ENCODE assay signal across 1 cellular context in the genomic region with DNA sequence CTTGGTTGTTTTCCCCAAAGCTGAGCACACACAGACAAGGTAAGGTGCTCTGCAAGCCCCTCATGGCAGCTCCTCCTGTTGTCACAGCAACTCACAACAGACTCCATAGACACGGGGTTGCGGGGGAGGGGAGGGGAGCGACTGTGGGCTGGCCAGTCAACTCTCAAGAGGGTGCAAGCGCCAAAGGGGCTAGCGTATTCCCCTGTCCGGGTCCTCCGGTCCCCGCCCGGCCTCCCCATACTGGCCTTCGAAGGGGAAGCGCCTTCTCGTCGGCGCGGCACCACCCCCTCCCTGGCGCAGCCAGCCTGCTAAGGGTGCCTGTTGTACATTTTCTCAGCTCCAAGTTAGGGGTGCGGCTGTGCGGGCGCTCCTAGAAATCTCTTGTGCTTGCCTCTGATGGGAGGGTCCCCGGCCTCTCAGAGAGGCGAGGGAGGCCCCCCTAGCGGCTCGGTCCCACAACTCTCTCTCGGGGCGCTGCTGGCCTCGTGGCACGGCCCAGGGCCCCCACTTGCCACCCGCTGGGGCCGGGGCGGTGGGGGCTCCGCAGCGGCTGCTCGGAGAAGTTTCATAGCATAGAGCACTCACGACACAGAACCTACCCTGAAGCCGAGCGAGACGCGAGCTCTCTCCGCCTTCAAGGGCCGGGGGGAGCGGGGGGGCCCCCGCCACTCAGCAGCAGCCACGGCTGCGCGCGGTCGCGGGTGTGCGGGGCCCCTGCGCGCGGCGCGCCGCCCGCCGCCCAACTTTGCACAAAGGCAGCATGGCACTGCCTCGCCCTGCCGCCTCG.
TF ChIP-seq lines count a peak whose summit lies in the region.

No MANE protein-coding gene starts in this region.

TF ChIP-seq in HEK293, 187 proteins besides CTCF, POLR2A, EP300 and RAD21 (continued from another document and continues in another):
- no peak for TF ChIP-seq REPIN1 (tag by site-specific recombination; IDR thresholded peaks at IDR 0.05; ENCODE audit: low read depth)
- no peak for TF ChIP-seq ZNF23 (tag by site-specific recombination; IDR thresholded peaks at IDR 0.05; ENCODE audit: borderline replicate concordance)
- no peak for TF ChIP-seq TRIM28 (IDR thresholded peaks at IDR 0.05; ENCODE audit: borderline replicate concordance, low read length)
- no peak for TF ChIP-seq ZNF10 (tag by site-specific recombination; IDR thresholded peaks at IDR 0.05)
- no peak for TF ChIP-seq ZNF221 (tag by site-specific recombination; IDR thresholded peaks at IDR 0.05; ENCODE audit: borderline replicate concordance)
- TF ChIP-seq EGR2 (tag by site-specific recombination; IDR thresholded peaks at IDR 0.05; ENCODE audit: low read depth) = peak; percentile 49
- TF ChIP-seq GLI2 (tag by site-specific recombination; IDR thresholded peaks at IDR 0.05; ENCODE audit: borderline replicate concordance, low read depth) = no peak
- no peak for TF ChIP-seq ZNF837 (tag by site-specific recombination; IDR thresholded peaks at IDR 0.05)
- TF ChIP-seq ZNF132 (tag by site-specific recombination; IDR thresholded peaks at IDR 0.05; ENCODE audit: borderline replicate concordance) = no peak
- TF ChIP-seq ZNF701 (tag by site-specific recombination; IDR thresholded peaks at IDR 0.05) = no peak
- TF ChIP-seq, protein P1, sequence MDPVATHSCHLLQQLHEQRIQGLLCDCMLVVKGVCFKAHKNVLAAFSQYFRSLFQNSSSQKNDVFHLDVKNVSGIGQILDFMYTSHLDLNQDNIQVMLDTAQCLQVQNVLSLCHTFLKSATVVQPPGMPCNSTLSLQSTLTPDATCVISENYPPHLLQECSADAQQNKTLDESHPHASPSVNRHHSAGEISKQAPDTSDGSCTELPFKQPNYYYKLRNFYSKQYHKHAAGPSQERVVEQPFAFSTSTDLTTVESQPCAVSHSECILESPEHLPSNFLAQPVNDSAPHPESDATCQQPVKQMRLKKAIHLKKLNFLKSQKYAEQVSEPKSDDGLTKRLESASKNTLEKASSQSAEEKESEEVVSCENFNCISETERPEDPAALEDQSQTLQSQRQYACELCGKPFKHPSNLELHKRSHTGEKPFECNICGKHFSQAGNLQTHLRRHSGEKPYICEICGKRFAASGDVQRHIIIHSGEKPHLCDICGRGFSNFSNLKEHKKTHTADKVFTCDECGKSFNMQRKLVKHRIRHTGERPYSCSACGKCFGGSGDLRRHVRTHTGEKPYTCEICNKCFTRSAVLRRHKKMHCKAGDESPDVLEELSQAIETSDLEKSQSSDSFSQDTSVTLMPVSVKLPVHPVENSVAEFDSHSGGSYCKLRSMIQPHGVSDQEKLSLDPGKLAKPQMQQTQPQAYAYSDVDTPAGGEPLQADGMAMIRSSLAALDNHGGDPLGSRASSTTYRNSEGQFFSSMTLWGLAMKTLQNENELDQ (tag by site-specific recombination; IDR thresholded peaks at IDR 0.05; ENCODE audit: low read depth) = no peak
- TF ChIP-seq ZNF654 (tag by site-specific recombination; IDR thresholded peaks at IDR 0.05; ENCODE audit: low read depth) = no peak
- TF ChIP-seq ZNF121 (tag by site-specific recombination; IDR thresholded peaks at IDR 0.05) = no peak
- no peak for TF ChIP-seq ZNF785 (tag by site-specific recombination; IDR thresholded peaks at IDR 0.05)
- peak; percentile 33; the same call in 1 of the 2 replicates for TF ChIP-seq KLF8 (tag by site-specific recombination; IDR thresholded peaks at IDR 0.05)
- no peak for TF ChIP-seq ZNF514 (tag by site-specific recombination; IDR thresholded peaks at IDR 0.05)
- peak; percentile 50 for TF ChIP-seq ZIC2 (tag by site-specific recombination; IDR thresholded peaks at IDR 0.05)
- TF ChIP-seq ZNF157 (tag by site-specific recombination; IDR thresholded peaks at IDR 0.05) = no peak
- TF ChIP-seq ZNF24 (tag by site-specific recombination; IDR thresholded peaks at IDR 0.05) = 0 out of 2 replicates have a peak, but pooled peaks have one; percentile 22
- no peak for TF ChIP-seq ZNF776 (tag by site-specific recombination; IDR thresholded peaks at IDR 0.05; ENCODE audit: borderline replicate concordance)
- TF ChIP-seq FEZF1 (tag by site-specific recombination; IDR thresholded peaks at IDR 0.05) = peak; percentile 31; the same call in 1 of the 2 replicates
- TF ChIP-seq ZFHX2 (tag by site-specific recombination; conservative IDR thresholded peaks at IDR 0.05) = peak; percentile 50
- 0 out of 2 replicates have a peak, but pooled peaks have one; percentile 33 for TF ChIP-seq ZBTB20 (tag by site-specific recombination; IDR thresholded peaks at IDR 0.05)
- TF ChIP-seq, protein P2, sequence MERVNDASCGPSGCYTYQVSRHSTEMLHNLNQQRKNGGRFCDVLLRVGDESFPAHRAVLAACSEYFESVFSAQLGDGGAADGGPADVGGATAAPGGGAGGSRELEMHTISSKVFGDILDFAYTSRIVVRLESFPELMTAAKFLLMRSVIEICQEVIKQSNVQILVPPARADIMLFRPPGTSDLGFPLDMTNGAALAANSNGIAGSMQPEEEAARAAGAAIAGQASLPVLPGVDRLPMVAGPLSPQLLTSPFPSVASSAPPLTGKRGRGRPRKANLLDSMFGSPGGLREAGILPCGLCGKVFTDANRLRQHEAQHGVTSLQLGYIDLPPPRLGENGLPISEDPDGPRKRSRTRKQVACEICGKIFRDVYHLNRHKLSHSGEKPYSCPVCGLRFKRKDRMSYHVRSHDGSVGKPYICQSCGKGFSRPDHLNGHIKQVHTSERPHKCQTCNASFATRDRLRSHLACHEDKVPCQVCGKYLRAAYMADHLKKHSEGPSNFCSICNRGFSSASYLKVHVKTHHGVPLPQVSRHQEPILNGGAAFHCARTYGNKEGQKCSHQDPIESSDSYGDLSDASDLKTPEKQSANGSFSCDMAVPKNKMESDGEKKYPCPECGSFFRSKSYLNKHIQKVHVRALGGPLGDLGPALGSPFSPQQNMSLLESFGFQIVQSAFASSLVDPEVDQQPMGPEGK (tag by site-specific recombination; IDR thresholded peaks at IDR 0.05) = peak; percentile 47; the same call in 1 of the 2 replicates
- TF ChIP-seq SCRT1 (tag by site-specific recombination; IDR thresholded peaks at IDR 0.05; ENCODE audit: borderline replicate concordance) = no peak
- 0 out of 2 replicates have a peak, but pooled peaks have one; percentile 6 for TF ChIP-seq ZBTB17 (tag by site-specific recombination; IDR thresholded peaks at IDR 0.05)
- TF ChIP-seq, protein P3, sequence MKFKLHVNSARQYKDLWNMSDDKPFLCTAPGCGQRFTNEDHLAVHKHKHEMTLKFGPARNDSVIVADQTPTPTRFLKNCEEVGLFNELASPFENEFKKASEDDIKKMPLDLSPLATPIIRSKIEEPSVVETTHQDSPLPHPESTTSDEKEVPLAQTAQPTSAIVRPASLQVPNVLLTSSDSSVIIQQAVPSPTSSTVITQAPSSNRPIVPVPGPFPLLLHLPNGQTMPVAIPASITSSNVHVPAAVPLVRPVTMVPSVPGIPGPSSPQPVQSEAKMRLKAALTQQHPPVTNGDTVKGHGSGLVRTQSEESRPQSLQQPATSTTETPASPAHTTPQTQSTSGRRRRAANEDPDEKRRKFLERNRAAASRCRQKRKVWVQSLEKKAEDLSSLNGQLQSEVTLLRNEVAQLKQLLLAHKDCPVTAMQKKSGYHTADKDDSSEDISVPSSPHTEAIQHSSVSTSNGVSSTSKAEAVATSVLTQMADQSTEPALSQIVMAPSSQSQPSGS (tag by site-specific recombination; IDR thresholded peaks at IDR 0.05; ENCODE audit: low read depth) = no peak
- TF ChIP-seq, protein P4, sequence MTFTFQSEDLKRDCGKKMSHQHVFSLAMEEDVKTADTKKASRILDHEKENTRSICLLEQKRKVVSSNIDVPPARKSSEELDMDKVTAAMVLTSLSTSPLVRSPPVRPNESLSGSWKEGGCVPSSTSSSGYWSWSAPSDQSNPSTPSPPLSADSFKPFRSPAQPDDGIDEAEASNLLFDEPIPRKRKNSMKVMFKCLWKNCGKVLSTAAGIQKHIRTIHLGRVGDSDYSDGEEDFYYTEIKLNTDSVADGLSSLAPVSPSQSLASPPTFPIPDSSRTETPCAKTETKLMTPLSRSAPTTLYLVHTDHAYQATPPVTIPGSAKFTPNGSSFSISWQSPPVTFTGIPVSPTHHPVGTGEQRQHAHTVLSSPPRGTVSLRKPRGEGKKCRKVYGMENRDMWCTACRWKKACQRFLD (tag by site-specific recombination; IDR thresholded peaks at IDR 0.05) = no peak
- TF ChIP-seq, protein P5, sequence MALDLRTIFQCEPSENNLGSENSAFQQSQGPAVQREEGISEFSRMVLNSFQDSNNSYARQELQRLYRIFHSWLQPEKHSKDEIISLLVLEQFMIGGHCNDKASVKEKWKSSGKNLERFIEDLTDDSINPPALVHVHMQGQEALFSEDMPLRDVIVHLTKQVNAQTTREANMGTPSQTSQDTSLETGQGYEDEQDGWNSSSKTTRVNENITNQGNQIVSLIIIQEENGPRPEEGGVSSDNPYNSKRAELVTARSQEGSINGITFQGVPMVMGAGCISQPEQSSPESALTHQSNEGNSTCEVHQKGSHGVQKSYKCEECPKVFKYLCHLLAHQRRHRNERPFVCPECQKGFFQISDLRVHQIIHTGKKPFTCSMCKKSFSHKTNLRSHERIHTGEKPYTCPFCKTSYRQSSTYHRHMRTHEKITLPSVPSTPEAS (tag by site-specific recombination; IDR thresholded peaks at IDR 0.05) = 0 out of 2 replicates have a peak, but pooled peaks have one; percentile 14
- TF ChIP-seq GLI4 (tag by site-specific recombination; IDR thresholded peaks at IDR 0.05) = no peak
- no peak for TF ChIP-seq HOXA7 (CRISPR knock-in tag; IDR thresholded peaks at IDR 0.05; ENCODE audit: borderline replicate concordance)
- no peak for TF ChIP-seq ZNF792 (tag by site-specific recombination; IDR thresholded peaks at IDR 0.05)
- peak; percentile 74 for TF ChIP-seq SCRT2 (tag by site-specific recombination; IDR thresholded peaks at IDR 0.05)
- TF ChIP-seq, protein P6, sequence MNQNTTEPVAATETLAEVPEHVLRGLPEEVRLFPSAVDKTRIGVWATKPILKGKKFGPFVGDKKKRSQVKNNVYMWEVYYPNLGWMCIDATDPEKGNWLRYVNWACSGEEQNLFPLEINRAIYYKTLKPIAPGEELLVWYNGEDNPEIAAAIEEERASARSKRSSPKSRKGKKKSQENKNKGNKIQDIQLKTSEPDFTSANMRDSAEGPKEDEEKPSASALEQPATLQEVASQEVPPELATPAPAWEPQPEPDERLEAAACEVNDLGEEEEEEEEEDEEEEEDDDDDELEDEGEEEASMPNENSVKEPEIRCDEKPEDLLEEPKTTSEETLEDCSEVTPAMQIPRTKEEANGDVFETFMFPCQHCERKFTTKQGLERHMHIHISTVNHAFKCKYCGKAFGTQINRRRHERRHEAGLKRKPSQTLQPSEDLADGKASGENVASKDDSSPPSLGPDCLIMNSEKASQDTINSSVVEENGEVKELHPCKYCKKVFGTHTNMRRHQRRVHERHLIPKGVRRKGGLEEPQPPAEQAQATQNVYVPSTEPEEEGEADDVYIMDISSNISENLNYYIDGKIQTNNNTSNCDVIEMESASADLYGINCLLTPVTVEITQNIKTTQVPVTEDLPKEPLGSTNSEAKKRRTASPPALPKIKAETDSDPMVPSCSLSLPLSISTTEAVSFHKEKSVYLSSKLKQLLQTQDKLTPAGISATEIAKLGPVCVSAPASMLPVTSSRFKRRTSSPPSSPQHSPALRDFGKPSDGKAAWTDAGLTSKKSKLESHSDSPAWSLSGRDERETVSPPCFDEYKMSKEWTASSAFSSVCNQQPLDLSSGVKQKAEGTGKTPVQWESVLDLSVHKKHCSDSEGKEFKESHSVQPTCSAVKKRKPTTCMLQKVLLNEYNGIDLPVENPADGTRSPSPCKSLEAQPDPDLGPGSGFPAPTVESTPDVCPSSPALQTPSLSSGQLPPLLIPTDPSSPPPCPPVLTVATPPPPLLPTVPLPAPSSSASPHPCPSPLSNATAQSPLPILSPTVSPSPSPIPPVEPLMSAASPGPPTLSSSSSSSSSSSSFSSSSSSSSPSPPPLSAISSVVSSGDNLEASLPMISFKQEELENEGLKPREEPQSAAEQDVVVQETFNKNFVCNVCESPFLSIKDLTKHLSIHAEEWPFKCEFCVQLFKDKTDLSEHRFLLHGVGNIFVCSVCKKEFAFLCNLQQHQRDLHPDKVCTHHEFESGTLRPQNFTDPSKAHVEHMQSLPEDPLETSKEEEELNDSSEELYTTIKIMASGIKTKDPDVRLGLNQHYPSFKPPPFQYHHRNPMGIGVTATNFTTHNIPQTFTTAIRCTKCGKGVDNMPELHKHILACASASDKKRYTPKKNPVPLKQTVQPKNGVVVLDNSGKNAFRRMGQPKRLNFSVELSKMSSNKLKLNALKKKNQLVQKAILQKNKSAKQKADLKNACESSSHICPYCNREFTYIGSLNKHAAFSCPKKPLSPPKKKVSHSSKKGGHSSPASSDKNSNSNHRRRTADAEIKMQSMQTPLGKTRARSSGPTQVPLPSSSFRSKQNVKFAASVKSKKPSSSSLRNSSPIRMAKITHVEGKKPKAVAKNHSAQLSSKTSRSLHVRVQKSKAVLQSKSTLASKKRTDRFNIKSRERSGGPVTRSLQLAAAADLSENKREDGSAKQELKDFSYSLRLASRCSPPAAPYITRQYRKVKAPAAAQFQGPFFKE (tag by site-specific recombination; IDR thresholded peaks at IDR 0.05; ENCODE audit: borderline replicate concordance) = no peak
- TF ChIP-seq ZNF544 (tag by site-specific recombination; IDR thresholded peaks at IDR 0.05) = no peak
- TF ChIP-seq ZNF768 (tag by site-specific recombination; IDR thresholded peaks at IDR 0.05) = no peak
- no peak for TF ChIP-seq ZNF426 (tag by site-specific recombination; IDR thresholded peaks at IDR 0.05)
- TF ChIP-seq ZNF302 (tag by site-specific recombination; IDR thresholded peaks at IDR 0.05; ENCODE audit: low read depth) = no peak
- no peak for TF ChIP-seq YY2 (tag by site-specific recombination; IDR thresholded peaks at IDR 0.05)
- TF ChIP-seq, protein P7, sequence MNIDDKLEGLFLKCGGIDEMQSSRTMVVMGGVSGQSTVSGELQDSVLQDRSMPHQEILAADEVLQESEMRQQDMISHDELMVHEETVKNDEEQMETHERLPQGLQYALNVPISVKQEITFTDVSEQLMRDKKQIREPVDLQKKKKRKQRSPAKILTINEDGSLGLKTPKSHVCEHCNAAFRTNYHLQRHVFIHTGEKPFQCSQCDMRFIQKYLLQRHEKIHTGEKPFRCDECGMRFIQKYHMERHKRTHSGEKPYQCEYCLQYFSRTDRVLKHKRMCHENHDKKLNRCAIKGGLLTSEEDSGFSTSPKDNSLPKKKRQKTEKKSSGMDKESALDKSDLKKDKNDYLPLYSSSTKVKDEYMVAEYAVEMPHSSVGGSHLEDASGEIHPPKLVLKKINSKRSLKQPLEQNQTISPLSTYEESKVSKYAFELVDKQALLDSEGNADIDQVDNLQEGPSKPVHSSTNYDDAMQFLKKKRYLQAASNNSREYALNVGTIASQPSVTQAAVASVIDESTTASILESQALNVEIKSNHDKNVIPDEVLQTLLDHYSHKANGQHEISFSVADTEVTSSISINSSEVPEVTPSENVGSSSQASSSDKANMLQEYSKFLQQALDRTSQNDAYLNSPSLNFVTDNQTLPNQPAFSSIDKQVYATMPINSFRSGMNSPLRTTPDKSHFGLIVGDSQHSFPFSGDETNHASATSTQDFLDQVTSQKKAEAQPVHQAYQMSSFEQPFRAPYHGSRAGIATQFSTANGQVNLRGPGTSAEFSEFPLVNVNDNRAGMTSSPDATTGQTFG (tag by site-specific recombination; IDR thresholded peaks at IDR 0.05; ENCODE audit: borderline replicate concordance) = no peak
- no peak for TF ChIP-seq ZNF239 (tag by site-specific recombination; IDR thresholded peaks at IDR 0.05)
- TF ChIP-seq, protein P8, sequence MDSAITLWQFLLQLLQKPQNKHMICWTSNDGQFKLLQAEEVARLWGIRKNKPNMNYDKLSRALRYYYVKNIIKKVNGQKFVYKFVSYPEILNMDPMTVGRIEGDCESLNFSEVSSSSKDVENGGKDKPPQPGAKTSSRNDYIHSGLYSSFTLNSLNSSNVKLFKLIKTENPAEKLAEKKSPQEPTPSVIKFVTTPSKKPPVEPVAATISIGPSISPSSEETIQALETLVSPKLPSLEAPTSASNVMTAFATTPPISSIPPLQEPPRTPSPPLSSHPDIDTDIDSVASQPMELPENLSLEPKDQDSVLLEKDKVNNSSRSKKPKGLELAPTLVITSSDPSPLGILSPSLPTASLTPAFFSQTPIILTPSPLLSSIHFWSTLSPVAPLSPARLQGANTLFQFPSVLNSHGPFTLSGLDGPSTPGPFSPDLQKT (IDR thresholded peaks at IDR 0.05; ENCODE audit: borderline replicate concordance, low read depth, low read length) = no peak
